Comparison of ENCODE assay signal across 1 cellular context in genomic region chr12:101608301-101609133, GRCh38.
TF ChIP-seq lines count a peak whose summit lies in the region.

No MANE protein-coding gene starts in this region.

TF ChIP-seq in HepG2, 621 proteins besides CTCF, POLR2A, EP300 and RAD21 (continued from another document and continues in another):
- no peak for TF ChIP-seq TRIM22 (IDR thresholded peaks at IDR 0.05)
- TF ChIP-seq NFE2L1 (CRISPR knock-in tag; IDR thresholded peaks at IDR 0.05; ENCODE audit: borderline replicate concordance), result no peak
- no peak for TF ChIP-seq HOXA7 (CRISPR knock-in tag; IDR thresholded peaks at IDR 0.05)
- TF ChIP-seq HNRNPH1 (optimal IDR thresholded peaks at IDR 0.05; ENCODE audit: low read depth, low read length), result no peak
- TF ChIP-seq ZNF605 (CRISPR knock-in tag; IDR thresholded peaks at IDR 0.05), result peak; percentile 76; the same call in 1 of the 2 replicates
- peak; percentile 57 for TF ChIP-seq JARID2 (CRISPR knock-in tag; IDR thresholded peaks at IDR 0.05; ENCODE audit: insufficient replicate concordance)
- no peak for TF ChIP-seq RAD51 (IDR thresholded peaks at IDR 0.05; ENCODE audit: borderline replicate concordance)
- 0 out of 2 replicates have a peak, but pooled peaks have one; percentile 34 for TF ChIP-seq ZNF780A (CRISPR knock-in tag; IDR thresholded peaks at IDR 0.05)
- TF ChIP-seq LCORL (IDR thresholded peaks at IDR 0.05), result peak; percentile 55; the same call in 1 of the 2 replicates
- peak; percentile 95 for TF ChIP-seq LCORL (CRISPR knock-in tag; IDR thresholded peaks at IDR 0.05)
- no peak for TF ChIP-seq PRDM4 (CRISPR knock-in tag; IDR thresholded peaks at IDR 0.05; ENCODE audit: borderline replicate concordance)
- TF ChIP-seq HDAC1 (CRISPR knock-in tag; IDR thresholded peaks at IDR 0.05), result peak; percentile 71
- peak; percentile 51; the same call in 1 of the 2 replicates for TF ChIP-seq KMT2B (CRISPR knock-in tag; IDR thresholded peaks at IDR 0.05)
- no peak for TF ChIP-seq RNF2 (conservative IDR thresholded peaks at IDR 0.05; ENCODE audit: low read depth)
- no peak; the same call in 1 of the 2 replicates for TF ChIP-seq KDM2A (CRISPR knock-in tag; IDR thresholded peaks at IDR 0.05; ENCODE audit: borderline replicate concordance, low read depth)
- TF ChIP-seq THRA (CRISPR knock-in tag; IDR thresholded peaks at IDR 0.05; ENCODE audit: borderline replicate concordance), result peak; percentile 86
- peak; percentile 98 for TF ChIP-seq NR2F2 (IDR thresholded peaks at IDR 0.05; ENCODE audit: borderline replicate concordance, low read depth)
- TF ChIP-seq FOXO1 (CRISPR knock-in tag; IDR thresholded peaks at IDR 0.05), result peak; percentile 100
- no peak; the same call in 1 of the 2 replicates for TF ChIP-seq FOSL1 (CRISPR knock-in tag; IDR thresholded peaks at IDR 0.05; ENCODE audit: borderline replicate concordance)
- peak; percentile 94; the same call in 1 of the 2 replicates for TF ChIP-seq ZNF703 (CRISPR knock-in tag; IDR thresholded peaks at IDR 0.05; ENCODE audit: borderline replicate concordance)
- peak; percentile 80 for TF ChIP-seq ATF1 (CRISPR knock-in tag; IDR thresholded peaks at IDR 0.05)
- TF ChIP-seq ZNF768 (CRISPR knock-in tag; IDR thresholded peaks at IDR 0.05), result no peak
- TF ChIP-seq ZNF33A (CRISPR knock-in tag; IDR thresholded peaks at IDR 0.05; ENCODE audit: borderline replicate concordance), result peak; percentile 68; the same call in 1 of the 2 replicates
- peak; percentile 84 for TF ChIP-seq HOXA3 (CRISPR knock-in tag; IDR thresholded peaks at IDR 0.05)
- TF ChIP-seq ZNF580 (CRISPR knock-in tag; IDR thresholded peaks at IDR 0.05; ENCODE audit: borderline replicate concordance, low read depth), result peak; percentile 88; the same call in 1 of the 2 replicates
- TF ChIP-seq IRF2 (CRISPR knock-in tag; IDR thresholded peaks at IDR 0.05), result peak; percentile 86; the same call in 1 of the 2 replicates
- TF ChIP-seq STAG1 (CRISPR knock-in tag; IDR thresholded peaks at IDR 0.05), result peak; percentile 35
- TF ChIP-seq ZNF879 (CRISPR knock-in tag; IDR thresholded peaks at IDR 0.05), result 0 out of 2 replicates have a peak, but pooled peaks have one; percentile 42
- peak; percentile 96 for TF ChIP-seq SOX13 (IDR thresholded peaks at IDR 0.05)
- TF ChIP-seq SOX13 (CRISPR knock-in tag; conservative IDR thresholded peaks at IDR 0.05 in 1 of 2, IDR thresholded peaks at IDR 0.05 in 1 of 2), result peak in 1 of 2 experiments; percentile 99; a peak in 2 of 4 replicates
- TF ChIP-seq ARID5B (CRISPR knock-in tag; IDR thresholded peaks at IDR 0.05), result peak; percentile 98
- TF ChIP-seq ONECUT2 (CRISPR knock-in tag; IDR thresholded peaks at IDR 0.05), result peak; percentile 77
- peak; percentile 78 for TF ChIP-seq PRDM10 (CRISPR knock-in tag; IDR thresholded peaks at IDR 0.05; ENCODE audit: low read depth)
- TF ChIP-seq ZHX2 (IDR thresholded peaks at IDR 0.05; ENCODE audit: low read depth), result 0 out of 2 replicates have a peak, but pooled peaks have one; percentile 52
- no peak for TF ChIP-seq ZHX2 (CRISPR knock-in tag; IDR thresholded peaks at IDR 0.05; ENCODE audit: borderline replicate concordance)
- peak; percentile 98 for TF ChIP-seq CEBPG (CRISPR knock-in tag; IDR thresholded peaks at IDR 0.05)
- TF ChIP-seq KDM1A (CRISPR knock-in tag; IDR thresholded peaks at IDR 0.05), result 0 out of 2 replicates have a peak, but pooled peaks have one; percentile 67
- peak; percentile 81 for TF ChIP-seq JUN (CRISPR knock-in tag; IDR thresholded peaks at IDR 0.05)
- TF ChIP-seq KAT7 (CRISPR knock-in tag; IDR thresholded peaks at IDR 0.05; ENCODE audit: borderline replicate concordance), result peak; percentile 86; the same call in 1 of the 2 replicates
- TF ChIP-seq ZNF331 (CRISPR knock-in tag; IDR thresholded peaks at IDR 0.05), result peak; percentile 89
- no peak for TF ChIP-seq ZNF7 (CRISPR knock-in tag; IDR thresholded peaks at IDR 0.05)
- TF ChIP-seq RBAK (CRISPR knock-in tag; IDR thresholded peaks at IDR 0.05), result no peak
- 0 out of 2 replicates have a peak, but pooled peaks have one; percentile 22 for TF ChIP-seq ZNF652 (CRISPR knock-in tag; IDR thresholded peaks at IDR 0.05; ENCODE audit: borderline replicate concordance, low read depth)
- TF ChIP-seq SPEN (CRISPR knock-in tag; IDR thresholded peaks at IDR 0.05; ENCODE audit: low read depth), result peak; percentile 42; the same call in 1 of the 2 replicates
